ENCODE assay signal across 18 cellular contexts in genomic region chr4:173446416-173446815, GRCh38. TPM values are rescaled to one million over a fixed set of nuclear protein-coding genes. Genes with fewer than 3 reads are reported as not detected.
DNase-seq lines count a peak whose midpoint lies in the region; ATAC-seq, FAIRE-seq and TF ChIP-seq lines count a peak whose summit lies in the region.
"Had no signal": no experiment of that assay in that cellular context is flagged by ENCODE, and none has a peak within 500 bp of the region (broad histone marks: within the 10 kb centered on the region; RNA-seq: fewer than 3 reads in every experiment).

No MANE protein-coding gene starts in this region.

- WGBS in mesenchymal stem cell, result no CpG with 5 or more reads among the region's 1 CpG
- 100% methylated on average over 1 of the region's 1 CpG for WGBS in HepG2 (ENCODE audit: low lambda C conversion rate)

- H4K91ac ChIP-seq in mesenchymal stem cell (ENCODE audit: low read length), result no peak overlapping the region

- no peak for TF ChIP-seq POLR2A in HepG2 (IDR thresholded peaks at IDR 0.05; ENCODE audit: insufficient read depth in 1 of 2, low read depth in 2 of 2, low read length in 2 of 2)

- H3K36me3 ChIP-seq in GM06990 (ENCODE audit: control insufficient read depth, insufficient read depth, low read length) (no peaks in the 10 kb centered on the region), mesenchymal stem cell (ENCODE audit: control insufficient read depth in 1 of 2, insufficient read depth in 2 of 2, low read depth in 1 of 2, low read length in 2 of 2) (no peaks in the 10 kb centered on the region), HepG2 (replicated peaks in 1 of 2; ENCODE audit: control insufficient read depth in 1 of 2, insufficient read depth in 2 of 2, low read length in 2 of 2) (no peaks in the 10 kb centered on the region)

- peak; percentile 13 for DNase-seq in GM06990 (ENCODE audit: extremely low read depth, insufficient read length)
- DNase-seq in GM19239 (ENCODE audit: insufficient read length, low spot score), result peak; percentile 15
- no peak for DNase-seq in CD14-positive monocyte (ENCODE audit: low spot score)
- DNase-seq in NK-92 treated with Interleukin-12 subunit alpha and Interleukin-12 subunit beta, amount 100 ng/mL, for 24 hours (lab: John Stamatoyannopoulos, UW), result no peak
- DNase-seq in mesenchymal stem cell, result no peak
- no peak for DNase-seq in HepG2 (ENCODE audit: low spot score)
- DNase-seq: activated T-cell treated with anti-CD3 and anti-CD28 coated beads, Interleukin-2, amount 50 U/mL, for 72 hours; body of pancreas; DMS53; NCI-H2171; right cardiac atrium; RPMI8226 had no signal

- no peak for TF ChIP-seq RAD21 in HepG2 (CRISPR knock-in tag; IDR thresholded peaks at IDR 0.05)

- H3K4me1 Mint-ChIP-seq in CD14-positive monocyte, result no peaks in the 10 kb centered on the region

- peak; percentile 81 for ATAC-seq in HG02571 (IDR thresholded peaks at IDR 0.05; ENCODE audit: unreplicated experiment)
- peak; percentile 93 for ATAC-seq in HG03175 (IDR thresholded peaks at IDR 0.05; ENCODE audit: unreplicated experiment)
- no peak for ATAC-seq in HepG2
- ATAC-seq: activated T-cell treated with anti-CD3 and anti-CD28 coated beads, Interleukin-2, amount 50 U/mL, for 72 hours; body of pancreas; right cardiac atrium had no signal

- no peaks in the 10 kb centered on the region for H3K27me3 ChIP-seq in GM06990 (replicated peaks; ENCODE audit: control insufficient read depth, insufficient read depth, low read length)
- H3K27me3 ChIP-seq in mesenchymal stem cell (ENCODE audit: control insufficient read depth in 1 of 2, insufficient read depth in 1 of 2, low read length in 2 of 2), result no peaks in the 10 kb centered on the region
- no peaks in the 10 kb centered on the region for H3K27me3 ChIP-seq in HepG2 (ENCODE audit: control insufficient read depth in 1 of 2, insufficient read depth in 2 of 2, low read length in 2 of 2)
- H3K27me3 ChIP-seq: body of pancreas had no signal

- H2BK12ac ChIP-seq in mesenchymal stem cell (ENCODE audit: low read length in 2 of 2), result no peak overlapping the region

- peaks cover 0 to 2% (median 0%) of the 10 kb centered on the region in 7 donors for H3K9me3 Mint-ChIP-seq in CD14-positive monocyte

- TF ChIP-seq EP300 in HepG2 (IDR thresholded peaks at IDR 0.05; ENCODE audit: low read depth in 2 of 2, low read length in 2 of 2), result no peak
- TF ChIP-seq EP300 in HepG2 (CRISPR knock-in tag; IDR thresholded peaks at IDR 0.05; ENCODE audit: borderline replicate concordance), result no peak

- H3K4me1 ChIP-seq in mesenchymal stem cell (ENCODE audit: control insufficient read depth, insufficient read depth, low read depth, low read length), result no peaks in the 10 kb centered on the region
- no peaks in the 10 kb centered on the region for H3K4me1 ChIP-seq in HepG2 (ENCODE audit: insufficient read depth, low read length)

- H2AFZ ChIP-seq in mesenchymal stem cell (ENCODE audit: low read depth, low read length) (no peak overlapping the region), HepG2 (ENCODE audit: low read length) (no peak overlapping the region)

- no peak overlapping the region for H3K9ac ChIP-seq in mesenchymal stem cell (ENCODE audit: low read length)
- no peak overlapping the region for H3K9ac ChIP-seq in HepG2 (ENCODE audit: insufficient read depth, low read depth, low read length)

- CTCF ChIA-PET in HepG2 (lab: Yijun Ruan, JAX; ENCODE audit: low intra/inter-chr PET ratio, low total read pairs), result no interaction called here

- H3K4me3 Mint-ChIP-seq in CD14-positive monocyte, result no peak overlapping the region
- H3K4me3 Mint-ChIP-seq: activated T-cell treated with anti-CD3 and anti-CD28 coated beads, Interleukin-2, amount 50 U/mL, for 72 hours had no signal

- H3K27me3 Mint-ChIP-seq in CD14-positive monocyte (ENCODE audit: low read depth in 3 of 3), result no peaks in the 10 kb centered on the region

- H2BK15ac ChIP-seq in mesenchymal stem cell (ENCODE audit: low read depth, poor library complexity, severe bottlenecking), result no peak overlapping the region

- intact Hi-C loops in CD14-positive monocyte (cut with micrococcal nuclease) (no loop called here), HepG2 (cut with micrococcal nuclease; ENCODE audit: unreplicated experiment) (no loop called here)

- no peak overlapping the region for H3K4ac ChIP-seq in mesenchymal stem cell (ENCODE audit: low read depth in 1 of 2, low read length in 2 of 2)

- H2BK5ac ChIP-seq in mesenchymal stem cell (ENCODE audit: low read depth, low read length, poor library complexity, severe bottlenecking), result no peak overlapping the region

- no peak overlapping the region for H2BK120ac ChIP-seq in mesenchymal stem cell (ENCODE audit: low read depth, low read length)

- H3K18ac ChIP-seq in mesenchymal stem cell (ENCODE audit: low read depth in 1 of 2, low read length in 2 of 2), result no peak overlapping the region

- H3K23ac ChIP-seq in mesenchymal stem cell (ENCODE audit: low read length in 2 of 2), result no peak overlapping the region

- no peak overlapping the region for H4K8ac ChIP-seq in mesenchymal stem cell (ENCODE audit: low read length)

- no peak overlapping the region for H3K4me3 ChIP-seq in GM06990 (replicated peaks; ENCODE audit: low read depth, low read length)
- H3K4me3 ChIP-seq in mesenchymal stem cell (ENCODE audit: insufficient read depth in 1 of 2, low read depth in 1 of 2, low read length in 2 of 2), result no peak overlapping the region
- H3K4me3 ChIP-seq in HepG2 (replicated peaks in 1 of 3; ENCODE audit: insufficient read depth in 1 of 3, low read depth in 2 of 3, low read length in 3 of 3), result no peak overlapping the region
- H3K4me3 ChIP-seq: body of pancreas, thoracic aorta had no signal

- in situ Hi-C loops in HepG2 (cut with HindIII; ENCODE audit: extremely low pct_ligation_motif_present, low pct_unique_long_range_greater_than_20kb), result no loop called here

- FAIRE-seq in GM19239 (lab: Jason Lieb, UNC), result peak; percentile 33
- FAIRE-seq in HepG2 (lab: Jason Lieb, UNC), result no peak
- FAIRE-seq: A204.1, H1 had no signal

- no peaks in the 10 kb centered on the region for H4K20me1 ChIP-seq in HepG2 (ENCODE audit: insufficient read depth, low read length)

- H3K27ac ChIP-seq in mesenchymal stem cell (ENCODE audit: low read length, poor library complexity, severe bottlenecking), result no peak overlapping the region
- no peak overlapping the region for H3K27ac ChIP-seq in HepG2 (ENCODE audit: extremely low read length, insufficient read depth, low read length)
- H3K27ac ChIP-seq: body of pancreas, thoracic aorta, VCaP had no signal

- TF ChIP-seq CTCF in GM06990 (IDR thresholded peaks at IDR 0.05; ENCODE audit: insufficient read depth, low read length, poor library complexity, severe bottlenecking) (no peak), CD14-positive monocyte (IDR thresholded peaks at IDR 0.05) (no peak), HepG2 (CRISPR knock-in tag; IDR thresholded peaks at IDR 0.05) (no peak)

- no TSS peak for BruUV-seq in HepG2 (replicated peaks; lab: Mats Ljungman, UMichigan)

- no peaks in the 10 kb centered on the region for H3K79me2 ChIP-seq in HepG2 (ENCODE audit: insufficient read depth, low read length)

- no peaks in the 10 kb centered on the region for H3K79me1 ChIP-seq in mesenchymal stem cell (replicated peaks; ENCODE audit: low read length, poor library complexity, severe bottlenecking)

- H3K14ac ChIP-seq in mesenchymal stem cell (ENCODE audit: low read length in 2 of 2), result no peak overlapping the region

- H3K4me2 ChIP-seq in mesenchymal stem cell (ENCODE audit: low read length, poor library complexity, severe bottlenecking) (no peak overlapping the region), HepG2 (ENCODE audit: low read depth, low read length) (no peak overlapping the region)

- POLR2A ChIA-PET in HepG2 (lab: Yijun Ruan, JAX), result no interaction called here

- no peak overlapping the region for H3K27ac Mint-ChIP-seq in CD14-positive monocyte
- H3K27ac Mint-ChIP-seq: activated T-cell treated with anti-CD3 and anti-CD28 coated beads, Interleukin-2, amount 50 U/mL, for 72 hours had no signal

- H3K36me3 Mint-ChIP-seq in CD14-positive monocyte, result peaks cover 23 to 30% of the 10 kb centered on the region in 2 donors

- H3K9me3 ChIP-seq in mesenchymal stem cell (ENCODE audit: control insufficient read depth, low read length) (peaks cover 4% of the 10 kb centered on the region), HepG2 (ENCODE audit: low read length) (no peaks in the 10 kb centered on the region)
- H3K9me3 ChIP-seq: body of pancreas, thoracic aorta had no signal

- H2AK5ac ChIP-seq in mesenchymal stem cell (ENCODE audit: low read length, severe bottlenecking), result no peak overlapping the region

TF ChIP-seq in HepG2, 621 proteins besides CTCF, POLR2A, EP300 and RAD21:
- no peak for TF ChIP-seq KAT7 (CRISPR knock-in tag; IDR thresholded peaks at IDR 0.05; ENCODE audit: borderline replicate concordance)

RNA-seq across cellular contexts. Expression of gene SCRG1, which starts 47.5 kb away (rescaled TPM):
- polyA plus RNA-seq in CD14-positive monocyte (under 1 TPM; 0.08 to 0.24 TPM), HepG2 (2011; rRNA removed) (not detected in 2 replicates)
- polyA plus RNA-seq in mesenchymal stem cell (2013, experiment 1 of 2), result 0.32 TPM
- polyA plus RNA-seq in mesenchymal stem cell (2013, experiment 2 of 2), result 0.34 TPM
- total RNA-seq in HepG2 (2016; rRNA removed; fragmentation: Illumina TruSeq; extraction: Trizol), result not detected in 2 replicates
- total RNA-seq in HepG2 (2016; cell fraction: cytosol; rRNA removed; fragmentation: Illumina TruSeq; extraction: Trizol; ENCODE audit: low read depth), result not detected in 2 replicates
- not detected in 2 replicates for total RNA-seq in HepG2 (2016; cell fraction: insoluble cytoplasmic fraction; rRNA removed; fragmentation: Illumina TruSeq; extraction: Trizol)
- not detected in 2 replicates for total RNA-seq in HepG2 (2016; cell fraction: membrane; rRNA removed; fragmentation: Illumina TruSeq; extraction: Trizol)
- total RNA-seq in HepG2 (2016; cell fraction: nucleus; rRNA removed; fragmentation: Illumina TruSeq; extraction: Trizol), result not detected in 2 replicates
- polyA plus RNA-seq in HepG2 (2011; cell fraction: cytosol; rRNA removed), result not detected in 2 replicates
- polyA plus RNA-seq in HepG2 (2011; cell fraction: nucleus; rRNA removed), result not detected in 2 replicates
- 0.03 TPM in 1 of 2 replicates, not detected in the other for polyA plus RNA-seq in HepG2 (2012)
- polyA plus RNA-seq in HepG2 (2016; cell fraction: cytosol; fragmentation: Illumina TruSeq; extraction: Trizol; ENCODE audit: low read depth), result not detected in 2 replicates
- not detected in 2 replicates for polyA plus RNA-seq in HepG2 (2016; cell fraction: insoluble cytoplasmic fraction; fragmentation: Illumina TruSeq; extraction: Trizol; ENCODE audit: low read depth)
- not detected in 2 replicates for polyA plus RNA-seq in HepG2 (2016; cell fraction: membrane; fragmentation: Illumina TruSeq; extraction: Trizol; ENCODE audit: low read depth)
- polyA plus RNA-seq in HepG2 (2016; cell fraction: nucleus; fragmentation: Illumina TruSeq; extraction: Trizol; ENCODE audit: insufficient read depth, low read depth), result not detected in 2 replicates
- polyA minus RNA-seq in HepG2 (2011; rRNA and poly(A)+ RNA removed; ENCODE audit: low replicate concordance), result not detected in 2 replicates
- not detected in 2 replicates for polyA minus RNA-seq in HepG2 (2011; cell fraction: cytosol; rRNA and poly(A)+ RNA removed)
- polyA minus RNA-seq in HepG2 (2011; cell fraction: nucleus; rRNA and poly(A)+ RNA removed), result not detected in 2 replicates
- total RNA-seq: activated T-cell treated with anti-CD3 and anti-CD28 coated beads, Interleukin-2, amount 50 U/mL, for 72 hours; body of pancreas; H1 had no signal
- polyA plus RNA-seq: H1 had no signal

Comparison
In these comparisons a context has a peak if more than half of its experiments do, and no peak if none do; other contexts are left out.
1. DNase-seq: peak in GM06990 (single experiment) and GM19239 (single experiment); none in CD14-positive monocyte (single experiment), NK-92 treated with Interleukin-12 subunit alpha and Interleukin-12 subunit beta, amount 100 ng/mL, for 24 hours (single experiment), mesenchymal stem cell (single experiment) and HepG2 (single experiment).